11 cellular contexts compared by ENCODE assay signal in the genomic region with DNA sequence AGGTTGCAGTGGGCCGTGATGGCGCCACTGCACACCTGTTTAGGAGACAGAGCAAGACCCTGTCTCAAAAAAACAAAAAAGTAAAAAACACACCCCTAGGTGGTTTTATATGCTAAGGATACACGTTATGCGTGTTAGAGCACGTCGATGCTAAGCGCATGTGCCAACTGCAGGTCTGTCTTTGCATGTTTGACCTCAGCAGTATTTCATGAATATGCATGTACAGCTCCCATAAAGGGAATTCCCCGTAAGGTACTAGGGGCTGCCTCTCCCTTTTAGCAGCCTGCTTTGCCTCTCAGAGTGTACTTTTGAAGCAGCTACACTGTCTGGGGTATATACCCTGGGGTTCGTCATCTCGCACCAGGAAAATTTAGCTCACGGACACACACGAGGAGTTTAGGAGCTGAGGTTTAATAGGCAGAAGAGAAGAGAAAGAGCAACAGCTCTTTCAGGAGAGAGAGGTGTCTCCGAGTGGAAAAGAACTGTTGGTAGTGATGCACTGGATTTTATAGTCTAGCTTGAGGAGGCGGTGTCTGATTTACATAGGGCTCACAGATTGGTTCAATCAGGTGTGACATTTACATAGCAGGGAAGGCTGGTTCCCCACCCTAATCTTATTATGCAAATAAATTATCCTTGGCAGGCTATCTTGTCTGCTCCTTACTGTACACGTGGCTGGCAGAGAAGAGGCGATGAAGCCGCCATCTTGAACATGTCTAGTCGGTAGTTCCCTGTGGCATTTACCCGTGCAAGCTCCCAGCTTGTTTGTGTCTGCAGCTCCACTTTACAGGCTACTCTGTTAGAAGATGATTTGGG. TPM values are rescaled to one million over a fixed set of nuclear protein-coding genes. Genes with fewer than 3 reads are reported as not detected.
DNase-seq lines count a peak whose midpoint lies in the region; ATAC-seq, FAIRE-seq and TF ChIP-seq lines count a peak whose summit lies in the region.
"Had no signal": no experiment of that assay in that cellular context is flagged by ENCODE, and none has a peak within 500 bp of the region (broad histone marks: within the 10 kb centered on the region; RNA-seq: fewer than 3 reads in every experiment).

No MANE protein-coding gene starts in this region.

- no peaks in the 10 kb centered on the region for H3K9me1 ChIP-seq in keratinocyte (ENCODE audit: control insufficient read depth, extremely low read depth, insufficient read depth, low read length)

- dilution Hi-C loops in keratinocyte (cut with MboI; ENCODE audit: extremely low pct_ligation_motif_present, low sequenced_read_pairs) = no loop called here

- H3K9ac ChIP-seq in Karpas-422 (ENCODE audit: low read length) (no peak overlapping the region), keratinocyte (ENCODE audit: control insufficient read depth, extremely low read depth, insufficient read depth, low read length) (peak overlapping the region; percentile 78)

- ATAC-seq in GM21717 (IDR thresholded peaks at IDR 0.05; ENCODE audit: unreplicated experiment) (no peak), GM21529 (IDR thresholded peaks at IDR 0.05; ENCODE audit: unreplicated experiment) (no peak)
- ATAC-seq: T-helper 17 cell had no signal

- H4K20me1 ChIP-seq in Karpas-422 (ENCODE audit: insufficient read depth, low read depth, low read length) (peaks cover 1% of the 10 kb centered on the region; the same call in 1 of the 2 replicates), keratinocyte (ENCODE audit: control insufficient read depth, extremely low read depth, insufficient read depth, low read length) (no peaks in the 10 kb centered on the region)

- H3K9me2 ChIP-seq in Karpas-422 (replicated peaks; ENCODE audit: insufficient read depth, low read length) = no peaks in the 10 kb centered on the region

- H3K4me2 ChIP-seq in Karpas-422 (ENCODE audit: low read depth, low read length, poor library complexity, severe bottlenecking) = no peak overlapping the region
- peak overlapping the region; percentile 88 for H3K4me2 ChIP-seq in keratinocyte (ENCODE audit: control insufficient read depth, extremely low read depth, insufficient read depth, low read depth, low read length)

- H3K9me3 ChIP-seq in A673 (ENCODE audit: low read depth, low read length, poor library complexity, severe bottlenecking) (no peaks in the 10 kb centered on the region), Karpas-422 (ENCODE audit: low read length) (no peaks in the 10 kb centered on the region), keratinocyte (ENCODE audit: control insufficient read depth, low read depth, low read length) (no peaks in the 10 kb centered on the region)

- BruUV-seq in A673 (replicated peaks; lab: Mats Ljungman, UMichigan) = TSS peak; percentile 99

- H3K4me1 ChIP-seq in A673 (ENCODE audit: insufficient read depth, low read length, poor library complexity, severe bottlenecking) (peaks cover 11% of the 10 kb centered on the region), Karpas-422 (ENCODE audit: low read length) (peaks cover 6% of the 10 kb centered on the region), keratinocyte (ENCODE audit: control insufficient read depth, extremely low read depth, insufficient read depth, low read length) (peaks cover 10% of the 10 kb centered on the region)

- intact Hi-C loops in A673 (cut with micrococcal nuclease; ENCODE audit: unreplicated experiment) = no loop called here

- H3K4me3 ChIP-seq in A673 (ENCODE audit: low read depth, low read length, poor library complexity, severe bottlenecking) = no peak overlapping the region
- H3K4me3 ChIP-seq in Karpas-422 (ENCODE audit: low read length) = no peak overlapping the region
- peak overlapping the region in 2 of 3 experiments; percentile 61 to 66 for H3K4me3 ChIP-seq in keratinocyte (ENCODE audit: control insufficient read depth in 2 of 3, extremely low read depth in 1 of 3, insufficient read depth in 2 of 3, low read depth in 1 of 3, low read length in 3 of 3)

- H3K36me3 ChIP-seq in A673 (ENCODE audit: insufficient read depth, low read length, poor library complexity, severe bottlenecking) (no peaks in the 10 kb centered on the region), Karpas-422 (ENCODE audit: insufficient read depth, low read length) (no peaks in the 10 kb centered on the region), keratinocyte (ENCODE audit: control insufficient read depth in 2 of 2, extremely low read depth in 1 of 2, insufficient read depth in 2 of 2, low read length in 2 of 2) (no peaks in the 10 kb centered on the region)

- POLR2A ChIA-PET in A673 (lab: Charles Lee; ENCODE audit: low non-redundant PET) = interaction anchor here (0.6 kb wide), 1 partner anchor 11 kb away, joined by 4 read pairs; no protein-coding TSS in a partner anchor

- DNase-seq in A673 (ENCODE audit: low spot score) (peak; percentile 96), Karpas-422 (peak; percentile 44), SW480 (ENCODE audit: low spot score) (peak; percentile 20), keratinocyte (ENCODE audit: low read depth, low spot score) (peak; percentile 77), SHP77 treated with DMSO at 0.1 percent for 48 hours (lab: John Stamatoyannopoulos, UW) (no peak)
- no peak for DNase-seq in effector CD8-positive, alpha-beta T cell (lab: John Stamatoyannopoulos, UW)
- DNase-seq: NCI-H2029 treated with DMSO at 0.1 percent for 48 hours, T-helper 17 cell had no signal

- no peak for TF ChIP-seq CTCF in A673 (conservative IDR thresholded peaks at IDR 0.05; ENCODE audit: low read depth, low read length)
- TF ChIP-seq CTCF in keratinocyte (optimal IDR thresholded peaks at IDR 0.05 in 1 of 3, IDR thresholded peaks at IDR 0.05 in 1 of 3, conservative IDR thresholded peaks at IDR 0.05 in 1 of 3; ENCODE audit: extremely low read depth in 1 of 3, insufficient read depth in 2 of 3, low read length in 3 of 3) = no peak

- CTCF ChIA-PET in A673 (lab: Charles Lee) = no interaction called here

- H3K27me3 ChIP-seq in A673 (replicated peaks; ENCODE audit: insufficient read depth, low read depth, low read length, poor library complexity) (no peaks in the 10 kb centered on the region), Karpas-422 (ENCODE audit: low read length) (no peaks in the 10 kb centered on the region), keratinocyte (ENCODE audit: control insufficient read depth, extremely low read depth, insufficient read depth, low read length) (no peaks in the 10 kb centered on the region)

- H2AFZ ChIP-seq in Karpas-422 (ENCODE audit: low read length) (no peak overlapping the region), keratinocyte (ENCODE audit: control insufficient read depth, low read length) (peak overlapping the region; percentile 68)

- peak; percentile 95 for FAIRE-seq in keratinocyte (lab: Jason Lieb, UNC)

- peaks cover 8% of the 10 kb centered on the region for H3K79me2 ChIP-seq in Karpas-422 (ENCODE audit: low read length)
- peaks cover 8% of the 10 kb centered on the region for H3K79me2 ChIP-seq in keratinocyte (ENCODE audit: control insufficient read depth, insufficient read depth, low read length)

- H3K27ac ChIP-seq in A673 (ENCODE audit: low read depth, low read length, poor library complexity, severe bottlenecking) = peak overlapping the region; percentile 79
- no peak overlapping the region for H3K27ac ChIP-seq in Karpas-422 (ENCODE audit: low read length)
- H3K27ac ChIP-seq in keratinocyte (ENCODE audit: control insufficient read depth, insufficient read depth, low read length) = peak overlapping the region; percentile 91

RNA-seq across cellular contexts. Expression of gene OTUD3, which starts 4.2 kb away (rescaled TPM):
- 32.8 and 33.9 TPM in 2 replicates for total RNA-seq in A673 (2021)
- total RNA-seq in Karpas-422 (2014; rRNA removed; shearing (Covaris generic); ENCODE audit: low replicate concordance) = 7.0 and 9.1 TPM in 2 replicates
- polyA plus RNA-seq in keratinocyte = 4.1 to 7.0 TPM (median 5.5 TPM) in 3 replicates
- polyA plus RNA-seq in keratinocyte (2011; ENCODE audit: low read depth) = 7.6 TPM
- polyA plus RNA-seq in keratinocyte (2011; cell fraction: cytosol; rRNA removed) = 2.2 and 2.8 TPM in 2 replicates
- polyA plus RNA-seq in keratinocyte (2011; cell fraction: nucleus; rRNA removed) = 12.7 and 15.3 TPM in 2 replicates
- polyA plus RNA-seq in keratinocyte (2012; ENCODE audit: low replicate concordance) = 3.6 and 3.9 TPM in 2 replicates
- 0.92 to 13.8 TPM (median 5.8 TPM) in 3 replicates for polyA minus RNA-seq in keratinocyte
- polyA minus RNA-seq in keratinocyte (2011; cell fraction: cytosol; rRNA and poly(A)+ RNA removed) = 1.9 TPM
- polyA minus RNA-seq in keratinocyte (2011; cell fraction: nucleus; rRNA and poly(A)+ RNA removed) = 5.0 and 10.2 TPM in 2 replicates

RNA-seq across cellular contexts. Expression of gene PLA2G2E, which starts 45.4 kb away (rescaled TPM):
- not detected in 2 replicates for total RNA-seq in A673 (2021)
- total RNA-seq in Karpas-422 (2014; rRNA removed; shearing (Covaris generic); ENCODE audit: low replicate concordance) = not detected in 2 replicates
- polyA plus RNA-seq in keratinocyte = not detected in 3 replicates
- polyA plus RNA-seq in keratinocyte (2011; ENCODE audit: low read depth) = not detected
- not detected in 2 replicates for polyA plus RNA-seq in keratinocyte (2011; cell fraction: cytosol; rRNA removed)
- polyA plus RNA-seq in keratinocyte (2011; cell fraction: nucleus; rRNA removed) = not detected in 2 replicates
- polyA plus RNA-seq in keratinocyte (2012; ENCODE audit: low replicate concordance) = not detected in 2 replicates
- polyA minus RNA-seq in keratinocyte = not detected in 3 replicates
- polyA minus RNA-seq in keratinocyte (2011; cell fraction: cytosol; rRNA and poly(A)+ RNA removed) = not detected
- not detected in 2 replicates for polyA minus RNA-seq in keratinocyte (2011; cell fraction: nucleus; rRNA and poly(A)+ RNA removed)
- total RNA-seq: mesenteric fat pad, T-helper 17 cell had no signal

Comparison
In these comparisons a context has a peak if more than half of its experiments do, and no peak if none do; other contexts are left out.
1. DNase-seq: peak in A673 (single experiment), Karpas-422 (single experiment), SW480 (single experiment) and keratinocyte (single experiment); none in effector CD8-positive, alpha-beta T cell (single experiment) and SHP77 treated with DMSO at 0.1 percent for 48 hours (single experiment).
2. H3K4me3 ChIP-seq: peak in keratinocyte (2 of 3); none in A673 (single experiment) and Karpas-422 (single experiment).